ENCODE assay signal across 23 cellular contexts in the genomic region with DNA sequence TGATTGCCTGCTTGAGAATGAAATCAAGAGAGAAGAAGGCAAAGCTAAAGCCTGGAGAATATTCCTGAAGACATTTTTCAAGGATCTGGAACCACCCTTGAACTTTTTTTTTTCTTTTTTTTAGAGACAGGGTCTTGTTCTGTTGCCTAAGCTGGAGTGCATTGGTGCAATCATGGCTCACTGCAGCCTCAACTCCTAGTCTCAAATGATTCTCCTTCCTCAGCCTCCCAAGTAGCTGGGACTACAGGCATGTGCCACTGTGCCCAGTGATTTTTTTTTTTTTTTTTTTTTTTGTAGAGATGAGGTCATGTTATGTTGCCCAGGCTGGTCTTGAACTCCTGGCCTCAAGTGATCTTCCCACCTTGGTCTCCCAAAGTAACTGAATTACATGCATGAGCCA. TPM values are rescaled to one million over a fixed set of nuclear protein-coding genes. Genes with fewer than 3 reads are reported as not detected.
DNase-seq lines count a peak whose midpoint lies in the region; ATAC-seq and TF ChIP-seq lines count a peak whose summit lies in the region.
"Had no signal": no experiment of that assay in that cellular context is flagged by ENCODE, and none has a peak within 500 bp of the region (broad histone marks: within the 10 kb centered on the region; RNA-seq: fewer than 3 reads in every experiment).

No MANE protein-coding gene starts in this region.

- TF ChIP-seq CTCF in Calu3 (IDR thresholded peaks at IDR 0.05; ENCODE audit: unreplicated experiment) (no peak), Panc1 (IDR thresholded peaks at IDR 0.05) (no peak), osteocyte (IDR thresholded peaks at IDR 0.05) (no peak)

- POLR2A ChIA-PET in Panc1 (lab: Charles Lee): interaction anchor here (0.7 kb wide), 1 partner anchor 87 kb away, joined by 7 read pairs; no protein-coding TSS in a partner anchor

- no peaks in the 10 kb centered on the region for H3K36me3 ChIP-seq in Panc1 (ENCODE audit: control insufficient read depth, insufficient read depth, low read length)
- H3K36me3 ChIP-seq: thoracic aorta had no signal

- peak overlapping the region; percentile 96 for H3K27ac Mint-ChIP-seq in Calu3 (ENCODE audit: unreplicated experiment)
- H3K27ac Mint-ChIP-seq in osteocyte (ENCODE audit: unreplicated experiment): peak overlapping the region; percentile 83
- H3K27ac Mint-ChIP-seq: activated CD4-positive, alpha-beta T cell treated with anti-CD3 and anti-CD28 coated beads for 36 hours; CD14-positive monocyte; effector memory CD8-positive, alpha-beta T cell; memory B cell; naive B cell; stimulated activated naive B cell treated with anti-CD40 and anti-IgM and Interleukin-4, amounts not matched to agents 10 μg/mL and 1 μg/mL and 100 μg/mL, for 72 hours; T-helper 17 cell had no signal

- H3K27ac ChIP-seq in Panc1 (ENCODE audit: low read length) (peak overlapping the region; percentile 45), epithelial cell of prostate (peak overlapping the region; percentile 77)
- H3K27ac ChIP-seq: thoracic aorta had no signal

- H3K9me3 ChIP-seq in Panc1 (ENCODE audit: control insufficient read depth, insufficient read depth, low read depth, low read length): no peaks in the 10 kb centered on the region; the same call in 1 of the 2 replicates
- H3K9me3 ChIP-seq: thoracic aorta had no signal

- DNase-seq in Calu3 (no peak), Panc1 (ENCODE audit: low read depth, low spot score) (no peak), epithelial cell of prostate (ENCODE audit: low read depth, low spot score) (no peak), osteocyte (ENCODE audit: extremely low spot score, unreplicated experiment) (no peak), NCI-H524 treated with DMSO at 0.1 percent for 48 hours (lab: John Stamatoyannopoulos, UW) (no peak)
- no peak for DNase-seq in activated effector memory CD4-positive, alpha-beta T cell treated with Interleukin-2 at 50 U/mL for 16 hours
- DNase-seq: activated CD4-positive, alpha-beta T cell treated with anti-CD3 and anti-CD28 coated beads for 36 hours; activated gamma-delta T cell treated with Interleukin-2 at 50 U/mL for 16 hours; activated T-cell treated with anti-CD3 and anti-CD28 coated beads, Interleukin-2, amount 50 U/mL, for 1 hour; effector memory CD8-positive, alpha-beta T cell; KBM-7; kidney; naive B cell; NCI-H1436; NCI-H526; stimulated activated CD4-positive, alpha-beta T cell treated with anti-CD3 and anti-CD28 coated beads, Interleukin-4, amount 100 ng/mL, for 24 hours; stimulated activated naive B cell treated with anti-CD40 and anti-IgM and Interleukin-4, amounts not matched to agents 10 μg/mL and 1 μg/mL and 100 μg/mL, for 72 hours; T-helper 17 cell had no signal

- no peak overlapping the region for H3K4me3 ChIP-seq in Panc1 (ENCODE audit: low read depth in 2 of 2, low read length in 2 of 2)
- H3K4me3 ChIP-seq: thoracic aorta had no signal

- no peaks in the 10 kb centered on the region; the same call in 1 of the 2 replicates for H3K4me1 ChIP-seq in Panc1 (ENCODE audit: control insufficient read depth, insufficient read depth, low read length)

- BruUV-seq in Calu3 (replicated peaks; lab: Mats Ljungman, UMichigan) (TSS peak; percentile 95), Panc1 (replicated peaks; lab: Mats Ljungman, UMichigan) (no TSS peak)

- ATAC-seq in Panc1 (no peak), GM18502 (IDR thresholded peaks at IDR 0.05; ENCODE audit: poor library complexity, unreplicated experiment) (no peak), HG02884 (IDR thresholded peaks at IDR 0.05; ENCODE audit: unreplicated experiment) (no peak)
- ATAC-seq: activated CD4-positive, alpha-beta T cell treated with anti-CD3 and anti-CD28 coated beads for 36 hours; effector memory CD8-positive, alpha-beta T cell; stimulated activated naive B cell treated with anti-CD40 and anti-IgM and Interleukin-4, amounts not matched to agents 10 μg/mL and 1 μg/mL and 100 μg/mL, for 72 hours; T-helper 17 cell had no signal

- in situ Hi-C loops in Panc1 (cut with HindIII; ENCODE audit: low pct_unique_long_range_greater_than_20kb, low sequenced_read_pairs): no loop called here

- intact Hi-C loops in Calu3 (cut with micrococcal nuclease; ENCODE audit: unreplicated experiment) (loop anchor here (10.0 kb wide), 1 partner anchor 193 kb away; no protein-coding TSS in a partner anchor), Panc1 (cut with micrococcal nuclease; ENCODE audit: unreplicated experiment) (no loop called here)

- H3K27me3 ChIP-seq in Panc1 (ENCODE audit: control insufficient read depth, insufficient read depth, low read length): no peaks in the 10 kb centered on the region

- H3K4me1 Mint-ChIP-seq in Calu3 (ENCODE audit: low read depth, unreplicated experiment) (peaks cover 39% of the 10 kb centered on the region), osteocyte (ENCODE audit: unreplicated experiment) (peaks cover 29% of the 10 kb centered on the region)
- H3K4me1 Mint-ChIP-seq: activated CD4-positive, alpha-beta T cell treated with anti-CD3 and anti-CD28 coated beads for 36 hours; naive B cell had no signal

- no peaks in the 10 kb centered on the region for H3K27me3 Mint-ChIP-seq in Calu3 (ENCODE audit: unreplicated experiment)
- no peaks in the 10 kb centered on the region for H3K27me3 Mint-ChIP-seq in osteocyte (ENCODE audit: unreplicated experiment)
- H3K27me3 Mint-ChIP-seq: activated CD4-positive, alpha-beta T cell treated with anti-CD3 and anti-CD28 coated beads for 36 hours; naive B cell; stimulated activated naive B cell treated with anti-CD40 and anti-IgM and Interleukin-4, amounts not matched to agents 10 μg/mL and 1 μg/mL and 100 μg/mL, for 72 hours had no signal

- CTCF ChIA-PET in Calu3 (lab: Charles Lee) (interaction anchor here (0.6 to 3.5 kb wide), 16 partner anchors 8 to 451 kb away, joined by 3 to 24 read pairs (median 4); no protein-coding TSS in a partner anchor), Panc1 (lab: Charles Lee) (interaction anchor here (0.6 kb wide), 1 partner anchor 670 kb away, joined by 3 read pairs; no protein-coding TSS in a partner anchor)

- H3K4me3 Mint-ChIP-seq in Calu3 (ENCODE audit: low read depth, unreplicated experiment) (no peak overlapping the region), osteocyte (ENCODE audit: unreplicated experiment) (no peak overlapping the region)
- H3K4me3 Mint-ChIP-seq: activated CD4-positive, alpha-beta T cell treated with anti-CD3 and anti-CD28 coated beads for 36 hours; CD14-positive monocyte; effector memory CD8-positive, alpha-beta T cell; memory B cell; naive B cell; stimulated activated naive B cell treated with anti-CD40 and anti-IgM and Interleukin-4, amounts not matched to agents 10 μg/mL and 1 μg/mL and 100 μg/mL, for 72 hours; T-helper 17 cell had no signal

- H3K36me3 Mint-ChIP-seq in Calu3 (ENCODE audit: insufficient read depth, unreplicated experiment): peaks cover 11% of the 10 kb centered on the region
- no peaks in the 10 kb centered on the region for H3K36me3 Mint-ChIP-seq in osteocyte (ENCODE audit: unreplicated experiment)
- H3K36me3 Mint-ChIP-seq: memory B cell; naive B cell; stimulated activated naive B cell treated with anti-CD40 and anti-IgM and Interleukin-4, amounts not matched to agents 10 μg/mL and 1 μg/mL and 100 μg/mL, for 72 hours had no signal

- H3K9me3 Mint-ChIP-seq in Calu3 (ENCODE audit: low read depth, unreplicated experiment) (peaks cover 2% of the 10 kb centered on the region), osteocyte (ENCODE audit: unreplicated experiment) (no peaks in the 10 kb centered on the region)
- H3K9me3 Mint-ChIP-seq: effector memory CD8-positive, alpha-beta T cell; memory B cell; naive B cell; stimulated activated naive B cell treated with anti-CD40 and anti-IgM and Interleukin-4, amounts not matched to agents 10 μg/mL and 1 μg/mL and 100 μg/mL, for 72 hours had no signal

RNA-seq across cellular contexts. Expression of a gene that starts 22.2 kb away (rescaled TPM):
- total RNA-seq in Calu3 (2022) (192 and 196 TPM in 2 replicates), Panc1 (2021; ENCODE audit: unreplicated experiment) (187 TPM), osteocyte (154 and 170 TPM in 2 replicates)
- 155 TPM for polyA plus RNA-seq in Panc1 (2012; ENCODE audit: insufficient read length)
